9 cellular contexts compared by ENCODE assay signal in genomic region chr1:192311281-192311680, GRCh38. TPM values are rescaled to one million over a fixed set of nuclear protein-coding genes. Genes with fewer than 3 reads are reported as not detected.
A peak's percentile ranks its signal among the peaks of the same experiment; 100 is the strongest.
DNase-seq lines count a peak whose midpoint lies in the region; ATAC-seq, FAIRE-seq and TF ChIP-seq lines count a peak whose summit lies in the region.
"Had no signal": no experiment of that assay in that cellular context is flagged by ENCODE, and none has a peak within 500 bp of the region (broad histone marks: within the 10 kb centered on the region; RNA-seq: fewer than 3 reads in every experiment).

No MANE protein-coding gene starts in this region.

- H3K27me3 Mint-ChIP-seq in type B pancreatic cell, result no peaks in the 10 kb centered on the region
- H3K27me3 Mint-ChIP-seq: memory B cell had no signal

- H3K4me3 Mint-ChIP-seq in type B pancreatic cell, result no peak overlapping the region
- H3K4me3 Mint-ChIP-seq: memory B cell had no signal

- TF ChIP-seq CTCF in heart left ventricle (IDR thresholded peaks at IDR 0.05) (peak in 10 of 12 donors; percentile 19 to 60 (median 42)), epithelial cell of proximal tubule (conservative IDR thresholded peaks at IDR 0.05; ENCODE audit: low read depth, low read length) (peak; percentile 63), type B pancreatic cell (conservative IDR thresholded peaks at IDR 0.05) (peak; percentile 67), pancreas (IDR thresholded peaks at IDR 0.05) (peak in 1 of 4 donors; percentile 18)

- ATAC-seq in heart left ventricle (no peak), Right ventricle myocardium superior (ENCODE audit: poor library complexity) (no peak), pancreas (no peak), aorta (ENCODE audit: low FRiP score) (no peak)

- 79 to 83% (median 79%) methylated on average over 1 of the region's 1 CpG for WGBS in heart left ventricle, 4 donors
- WGBS in pancreas, 2 donors, result 51 to 58% methylated on average over 1 of the region's 1 CpG
- whole genome bisulfite sequencing in aorta, 2 donors, result 46 to 49% methylated on average over 1 of the region's 1 CpG

- TF ChIP-seq POLR2A in heart left ventricle (IDR thresholded peaks at IDR 0.05), result no peak

- H3K9me3 ChIP-seq in heart left ventricle (peaks cover 0 to 24% (median 5%) of the 10 kb centered on the region in 12 donors), pancreas (no peaks in the 10 kb centered on the region), aorta (ENCODE audit: control insufficient read depth, low read length) (no peaks in the 10 kb centered on the region)

- H3K27ac Mint-ChIP-seq in type B pancreatic cell, result no peak overlapping the region
- H3K27ac Mint-ChIP-seq: memory B cell had no signal

- no peaks in the 10 kb centered on the region for H3K9me3 Mint-ChIP-seq in type B pancreatic cell

- H3K27me3 ChIP-seq in heart left ventricle (no peaks in the 10 kb centered on the region), pancreas (no peaks in the 10 kb centered on the region), aorta (ENCODE audit: control insufficient read depth in 1 of 2, insufficient read depth in 2 of 2, low read length in 1 of 2) (no peaks in the 10 kb centered on the region)

- H3K36me3 ChIP-seq in heart left ventricle (no peaks in the 10 kb centered on the region), pancreas (no peaks in the 10 kb centered on the region), aorta (ENCODE audit: control insufficient read depth in 1 of 2, insufficient read depth in 2 of 2, low read length in 1 of 2) (no peaks in the 10 kb centered on the region)

- FAIRE-seq in pancreas (lab: Jason Lieb, UNC), result no peak

- H3K4me1 ChIP-seq in heart left ventricle (no peaks in the 10 kb centered on the region), pancreas (no peaks in the 10 kb centered on the region), aorta (ENCODE audit: control insufficient read depth in 1 of 2, insufficient read depth in 2 of 2, low read length in 2 of 2) (no peaks in the 10 kb centered on the region)

- no peak overlapping the region for H3K27ac ChIP-seq in heart left ventricle
- H3K27ac ChIP-seq in pancreas, result no peak overlapping the region
- no peak overlapping the region for H3K27ac ChIP-seq in aorta (ENCODE audit: low read depth in 1 of 2, low read length in 2 of 2)

- no peaks in the 10 kb centered on the region for H3K36me3 Mint-ChIP-seq in type B pancreatic cell
- H3K36me3 Mint-ChIP-seq: memory B cell had no signal

- no peak overlapping the region for H3K4me3 ChIP-seq in heart left ventricle
- no peak overlapping the region for H3K4me3 ChIP-seq in epithelial cell of proximal tubule (ENCODE audit: low read depth, low read length)
- no peak overlapping the region for H3K4me3 ChIP-seq in pancreas
- no peak overlapping the region for H3K4me3 ChIP-seq in aorta (ENCODE audit: low read length in 2 of 2)

- intact Hi-C loops in heart left ventricle (cut with DNase I) (loop anchor here in 1 of 10 donors (10.0 kb wide), 1 partner anchor 316 kb away; no protein-coding TSS in a partner anchor), Right ventricle myocardium superior (cut with DNase I) (no loop called here), pancreas (cut with DNase I) (no loop called here), aorta (cut with DNase I) (no loop called here)

- DNase-seq in heart left ventricle (no peak), Right ventricle myocardium superior (no peak), NOMO-1 treated with dmso at 0.1 percent for 144 hours (lab: John Stamatoyannopoulos, UW; ENCODE audit: unreplicated experiment) (peak; percentile 11), epithelial cell of proximal tubule (ENCODE audit: low read depth) (no peak), type B pancreatic cell (ENCODE audit: extremely low spot score, unreplicated experiment) (no peak), pancreas (no peak), aorta (no peak)
- no peak for DNase-seq in stimulated activated CD4-positive, alpha-beta T cell treated with anti-CD3 and anti-CD28 coated beads, Interleukin-4, amount 100 ng/mL, for 24 hours

- H3K4me1 Mint-ChIP-seq in type B pancreatic cell (ENCODE audit: unreplicated experiment), result no peaks in the 10 kb centered on the region
- H3K4me1 Mint-ChIP-seq: memory B cell had no signal

RNA-seq across cellular contexts. Expression of gene RGS21, which starts 5.5 kb away (rescaled TPM):
- total RNA-seq in heart left ventricle (not detected), Right ventricle myocardium superior (not detected), epithelial cell of proximal tubule (not detected in 2 replicates), type B pancreatic cell (ENCODE audit: low replicate concordance) (not detected in 2 replicates), pancreas (not detected), aorta (not detected)
- polyA plus RNA-seq in heart left ventricle (not detected), pancreas (not detected), aorta (not detected)
